Comparison of ENCODE assay signal across 9 cellular contexts in the genomic region with DNA sequence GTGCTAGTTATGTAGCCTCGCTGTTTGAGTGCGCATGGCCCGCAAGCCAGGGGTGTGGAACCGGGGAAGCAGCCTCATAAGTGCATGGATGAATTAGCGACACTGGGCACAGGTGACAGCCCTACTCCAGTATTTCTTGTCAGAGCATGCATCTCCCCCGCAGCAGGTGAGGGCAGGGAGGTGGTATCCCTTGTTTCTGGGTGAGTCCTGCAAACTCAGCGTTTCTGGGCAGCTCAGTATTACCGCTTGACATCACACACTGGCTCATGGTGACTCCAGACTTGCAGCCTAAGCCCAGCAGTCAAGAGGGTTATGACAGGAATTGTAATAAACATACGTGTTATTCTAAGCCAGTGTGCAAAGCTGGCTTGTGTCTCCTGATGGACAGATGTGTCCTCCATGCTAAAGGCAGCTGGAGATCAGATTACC. TPM values are rescaled to one million over a fixed set of nuclear protein-coding genes. Genes with fewer than 3 reads are reported as not detected.
DNase-seq lines count a peak whose midpoint lies in the region; ATAC-seq and TF ChIP-seq lines count a peak whose summit lies in the region.
"Had no signal": no experiment of that assay in that cellular context is flagged by ENCODE, and none has a peak within 500 bp of the region (broad histone marks: within the 10 kb centered on the region; RNA-seq: fewer than 3 reads in every experiment).

No MANE protein-coding gene starts in this region.

- no peaks in the 10 kb centered on the region for H4K20me1 ChIP-seq in PC-9 (ENCODE audit: insufficient read depth)

- H3K4me1 ChIP-seq in PC-9 (replicated peaks; ENCODE audit: insufficient read depth) (peaks cover 48% of the 10 kb centered on the region), right atrium auricular region (peaks cover 0 to 55% of the 10 kb centered on the region in 2 donors), stomach (peaks cover 26 to 82% (median 74%) of the 10 kb centered on the region in 4 donors)

- POLR2A ChIA-PET in PC-9 (lab: Charles Lee; ENCODE audit: unreplicated experiment) = interaction anchor here (0.5 kb wide), 1 partner anchor 340 kb away, joined by 4 read pairs; no protein-coding TSS in a partner anchor

- TF ChIP-seq EP300 in stomach (IDR thresholded peaks at IDR 0.05) = no peak

- DNase-seq in NCI-H2029 (lab: John Stamatoyannopoulos, UW) = peak; percentile 56
- DNase-seq in NCI-H2029 treated with DMSO at 0.1 percent for 48 hours (lab: John Stamatoyannopoulos, UW) = no peak
- DNase-seq in PC-9 = no peak
- no peak for DNase-seq in right atrium auricular region (ENCODE audit: low spot score)
- no peak for DNase-seq in stomach
- DNase-seq in NK-92 (lab: John Stamatoyannopoulos, UW; ENCODE audit: unreplicated experiment) = no peak
- DNase-seq: activated T-cell treated with anti-CD3 and anti-CD28 coated beads, Interleukin-2, amount 50 U/mL, for 1 hour had no signal

- H2AFZ ChIP-seq in PC-9 = no peak overlapping the region

- no peaks in the 10 kb centered on the region for H3K9me2 ChIP-seq in PC-9 (ENCODE audit: insufficient read depth)

- H3K36me3 ChIP-seq in PC-9 (ENCODE audit: low read depth) (no peaks in the 10 kb centered on the region), right atrium auricular region (no peaks in the 10 kb centered on the region), stomach (no peaks in the 10 kb centered on the region)

- TF ChIP-seq CTCF in PC-9 (conservative IDR thresholded peaks at IDR 0.05) = no peak
- TF ChIP-seq CTCF in right atrium auricular region (IDR thresholded peaks at IDR 0.05) = no peak
- no peak for TF ChIP-seq CTCF in stomach (IDR thresholded peaks at IDR 0.05)

- H3K9me3 ChIP-seq in PC-9 (ENCODE audit: insufficient read depth, low read depth) (no peaks in the 10 kb centered on the region), right atrium auricular region (no peaks in the 10 kb centered on the region), stomach (no peaks in the 10 kb centered on the region)

- ATAC-seq in HG02870 (IDR thresholded peaks at IDR 0.05; ENCODE audit: unreplicated experiment) = no peak
- no peak for ATAC-seq in GM21737 (IDR thresholded peaks at IDR 0.05; ENCODE audit: unreplicated experiment)

- peak overlapping the region; percentile 80 for H3K4me2 ChIP-seq in PC-9

- H3K27ac ChIP-seq in PC-9 = no peak overlapping the region
- peak overlapping the region; percentile 80 to 82 for H3K27ac ChIP-seq in right atrium auricular region
- H3K27ac ChIP-seq in stomach = peak overlapping the region in 4 of 5 donors; percentile 12 to 93 (median 87)

- intact Hi-C loops in PC-9 (cut with micrococcal nuclease; ENCODE audit: unreplicated experiment) (loop anchor here (10.0 kb wide), 1 partner anchor 127 kb away; no protein-coding TSS in a partner anchor), stomach (cut with DNase I; ENCODE audit: low total_unique reads) (loop anchor here (10.0 kb wide), 1 partner anchor 97 kb away; no protein-coding TSS in a partner anchor)

- H3K27me3 ChIP-seq in PC-9 (ENCODE audit: insufficient read depth, low read depth) (no peaks in the 10 kb centered on the region), right atrium auricular region (peaks cover 0 to 7% of the 10 kb centered on the region in 2 donors), stomach (peaks cover 0 to 23% (median 5%) of the 10 kb centered on the region in 3 donors)

- no peak for TF ChIP-seq POLR2A in stomach (IDR thresholded peaks at IDR 0.05)

- H3F3A ChIP-seq in PC-9 (ENCODE audit: insufficient read depth, low read depth) = peaks cover 28% of the 10 kb centered on the region; the same call in 1 of the 2 replicates

- 49 to 53% (median 51%) methylated on average over 7 to 9 of the region's 9 CpGs for WGBS in stomach, 5 donors

- no TSS peak for BruUV-seq in PC-9 (replicated peaks; lab: Mats Ljungman, UMichigan)

- H3K79me2 ChIP-seq in PC-9 (ENCODE audit: low read depth) = peaks cover 66% of the 10 kb centered on the region

- H3K4me3 ChIP-seq in PC-9 = peak overlapping the region; percentile 78; the same call in 1 of the 2 replicates
- H3K4me3 ChIP-seq in right atrium auricular region = peak overlapping the region; percentile 49 to 63
- H3K4me3 ChIP-seq in stomach = peak overlapping the region; percentile 65 to 80 (median 72)

- CTCF ChIA-PET in PC-9 (lab: Charles Lee) = no interaction called here

RNA-seq across cellular contexts. Expression of gene CABLES1, which starts 2.5 kb away (rescaled TPM):
- total RNA-seq in PC-9 (2021) (10.0 and 11.8 TPM in 2 replicates), right atrium auricular region (1 to 10 TPM; 5.4 to 6.9 TPM), stomach (10 to 100 TPM; 16.7 to 36.8 (median 22.2) TPM)
- 10 to 100 TPM in 1 of 3 donors, 1 to 10 TPM in 2; 5.6 to 11.6 (median 7.4) TPM for polyA plus RNA-seq in stomach
